ENCODE assay signal across 12 cellular contexts in genomic region chr14:51780741-51781140, GRCh38.
A peak's percentile ranks its signal among the peaks of the same experiment; 100 is the strongest.
DNase-seq lines count a peak whose midpoint lies in the region; ATAC-seq, FAIRE-seq and TF ChIP-seq lines count a peak whose summit lies in the region.
"Had no signal": no experiment of that assay in that cellular context is flagged by ENCODE, and none has a peak within 500 bp of the region (broad histone marks: within the 10 kb centered on the region; RNA-seq: fewer than 3 reads in every experiment).

No MANE protein-coding gene starts in this region.

- no peaks in the 10 kb centered on the region for H3K9me1 ChIP-seq in IMR-90 (ENCODE audit: insufficient read depth, low read length)

- no peak for TF ChIP-seq POLR2A in IMR-90 (IDR thresholded peaks at IDR 0.05; ENCODE audit: low read depth, low read length)
- no peak for TF ChIP-seq POLR2A in GM12878 (IDR thresholded peaks at IDR 0.05; ENCODE audit: low read depth, low read length)

- no peak overlapping the region for H2AFZ ChIP-seq in IMR-90 (replicated peaks; ENCODE audit: low read length, poor library complexity)
- H2AFZ ChIP-seq in GM12878 (ENCODE audit: control insufficient read depth, low read depth, low read length) = no peak overlapping the region

- H4K91ac ChIP-seq in IMR-90 (ENCODE audit: insufficient read depth, low read depth, low read length) = no peak overlapping the region

- H2BK15ac ChIP-seq in IMR-90 (ENCODE audit: low read depth, low read length) = no peak overlapping the region

- DNase-seq in AG10803 (ENCODE audit: low read depth) = peak; percentile 25
- peak; percentile 42 for DNase-seq in IMR-90
- DNase-seq in GM12878 (ENCODE audit: low read depth, low spot score) = no peak
- DNase-seq in islet precursor cell = peak; percentile 63
- no peak for DNase-seq in activated effector memory CD4-positive, alpha-beta T cell treated with Interleukin-2 at 50 U/mL for 16 hours
- DNase-seq in DMS 273 treated with DMSO at 0.1 percent for 48 hours (lab: John Stamatoyannopoulos, UW) = no peak
- no peak for DNase-seq in naive thymus-derived CD8-positive, alpha-beta T cell

- no peak overlapping the region for H3K27ac ChIP-seq in IMR-90 (ENCODE audit: insufficient read depth, low read length)
- no peak overlapping the region for H3K27ac ChIP-seq in GM12878 (ENCODE audit: control insufficient read depth, insufficient read depth)
- H3K27ac ChIP-seq: BLaER1 treated with 17β-estradiol and CSF1 and Interleukin-3, amounts not matched to agents 10 nM and 100 nM had no signal

- H3K36me3 ChIP-seq in IMR-90 (ENCODE audit: control insufficient read depth, insufficient read depth, low read length) (no peaks in the 10 kb centered on the region), GM12878 (ENCODE audit: control insufficient read depth in 2 of 2, insufficient read depth in 2 of 2, low read length in 1 of 2) (no peaks in the 10 kb centered on the region)

- no peak overlapping the region for H3K4ac ChIP-seq in IMR-90 (ENCODE audit: low read depth, low read length)

- no peak overlapping the region for H3K4me3 ChIP-seq in AG10803 (ENCODE audit: low read length)
- no peak overlapping the region for H3K4me3 ChIP-seq in IMR-90 (ENCODE audit: insufficient read depth, low read depth, low read length)
- H3K4me3 ChIP-seq in GM12878 = no peak overlapping the region
- H3K4me3 ChIP-seq: BLaER1 treated with 17β-estradiol and CSF1 and Interleukin-3, amounts not matched to agents 10 nM and 100 nM had no signal

- SMC1A ChIA-PET in GM12878 (lab: Charles Lee; ENCODE audit: uncharacterized antibody, unreplicated experiment) = interaction anchor here (1.0 to 4.0 kb wide), 4 partner anchors 196 to 741 kb away, joined by 3 to 25 read pairs (median 4); no protein-coding TSS in a partner anchor

- H3K4me3 Mint-ChIP-seq in naive thymus-derived CD8-positive, alpha-beta T cell = no peak overlapping the region
- H3K4me3 Mint-ChIP-seq: dendritic cell treated with granulocyte-macrophage colony-stimulating factor and Interleukin-4, amounts not matched to agents 40 ng/mL and 50 ng/mL, for 4 days had no signal

- H3K4me1 Mint-ChIP-seq in naive thymus-derived CD8-positive, alpha-beta T cell = peaks cover 9 to 24% (median 19%) of the 10 kb centered on the region in 4 donors

- no peaks in the 10 kb centered on the region for H4K20me1 ChIP-seq in IMR-90 (ENCODE audit: insufficient read depth, low read length)
- no peaks in the 10 kb centered on the region for H4K20me1 ChIP-seq in GM12878 (ENCODE audit: control insufficient read depth, insufficient read depth)
- H4K20me1 ChIP-seq: BLaER1 treated with 17β-estradiol and CSF1 and Interleukin-3, amounts not matched to agents 10 nM and 100 nM had no signal

- CTCF ChIA-PET in IMR-90 (lab: Yijun Ruan, JAX) (interaction anchor here (0.6 to 2.8 kb wide), 2 partner anchors 127 to 499 kb away, joined by 3 to 12 read pairs; no protein-coding TSS in a partner anchor), GM12878 (lab: Yijun Ruan, JAX) (interaction anchor here (0.6 to 6.3 kb wide), 14 partner anchors 9 to 623 kb away, joined by 3 to 75 read pairs (median 4); no protein-coding TSS in a partner anchor)

- no peak overlapping the region for H2BK120ac ChIP-seq in IMR-90 (ENCODE audit: low read depth, low read length)

- H2AK5ac ChIP-seq in IMR-90 (ENCODE audit: low read depth, low read length) = no peak overlapping the region

- no peaks in the 10 kb centered on the region for H3K79me2 ChIP-seq in GM12878 (ENCODE audit: control insufficient read depth, insufficient read depth, low read length)

- no peak overlapping the region for H3K18ac ChIP-seq in IMR-90 (ENCODE audit: low read depth, low read length)

- POLR2A ChIA-PET in IMR-90 (lab: Charles Lee; ENCODE audit: unreplicated experiment) = no interaction called here
- POLR2A ChIA-PET in GM12878 (lab: Charles Lee) = no interaction called here
- POLR2A ChIA-PET in naive thymus-derived CD8-positive, alpha-beta T cell (lab: Charles Lee) = interaction anchor here (0.6 kb wide), 1 partner anchor 207 kb away, joined by 3 read pairs; no protein-coding TSS in a partner anchor

- H2BK5ac ChIP-seq in IMR-90 (ENCODE audit: low read depth, low read length, poor library complexity, severe bottlenecking) = no peak overlapping the region

- dilution Hi-C loops in IMR-90 (cut with HindIII; ENCODE audit: low sequenced_read_pairs, unreplicated experiment) = no loop called here

- H3K36me3 Mint-ChIP-seq in naive thymus-derived CD8-positive, alpha-beta T cell = peaks cover 0 to 10% (median 7%) of the 10 kb centered on the region in 3 donors

- TF ChIP-seq RAD21 in IMR-90 (IDR thresholded peaks at IDR 0.05; ENCODE audit: low read length) = no peak
- TF ChIP-seq RAD21 in GM12878 (IDR thresholded peaks at IDR 0.05; ENCODE audit: insufficient read depth, low read depth, low read length) = no peak

- H2BK20ac ChIP-seq in IMR-90 (ENCODE audit: low read depth, low read length) = no peak overlapping the region

- H3K56ac ChIP-seq in IMR-90 (ENCODE audit: extremely low read depth, insufficient read depth, low read length) = no peak overlapping the region

- no peaks in the 10 kb centered on the region for H3K27me3 ChIP-seq in IMR-90 (ENCODE audit: control insufficient read depth, insufficient read depth, low read length)
- no peaks in the 10 kb centered on the region for H3K27me3 ChIP-seq in GM12878 (replicated peaks in 1 of 2; ENCODE audit: control insufficient read depth in 2 of 2, insufficient read depth in 2 of 2, low read length in 1 of 2)
- H3K27me3 ChIP-seq: BLaER1 treated with 17β-estradiol and CSF1 and Interleukin-3, amounts not matched to agents 10 nM and 100 nM had no signal

- H3K9me3 Mint-ChIP-seq in naive thymus-derived CD8-positive, alpha-beta T cell = peaks cover 0 to 13% (median 7%) of the 10 kb centered on the region in 9 donors

- BruUV-seq in IMR-90 (replicated peaks; lab: Mats Ljungman, UMichigan) (no TSS peak), GM12878 (replicated peaks; lab: Mats Ljungman, UMichigan) (no TSS peak)

- H3K27me3 Mint-ChIP-seq in naive thymus-derived CD8-positive, alpha-beta T cell = peaks cover 3 to 18% (median 14%) of the 10 kb centered on the region in 5 donors

- no peak overlapping the region for H3K23ac ChIP-seq in IMR-90 (ENCODE audit: low read depth, low read length)

- no CpG with 5 or more reads among the region's 6 CpGs for WGBS in IMR-90 (ENCODE audit: extremely low coverage in 2 of 2, insufficient read length in 1 of 2), 2 experiments
- 58% methylated on average over 6 of the region's 6 CpGs for WGBS in GM12878 (ENCODE audit: insufficient coverage, insufficient replicate concordance, low lambda C conversion rate, missing lambda C conversion rate)

- H3K4me2 ChIP-seq in IMR-90 (ENCODE audit: low read depth, low read length) = no peak overlapping the region
- H3K4me2 ChIP-seq in GM12878 (ENCODE audit: control insufficient read depth, insufficient read depth) = no peak overlapping the region

- intact Hi-C loops in IMR-90 (cut with micrococcal nuclease) (loop anchor here (1.0 to 2.0 kb wide), 3 partner anchors 199 to 497 kb away; no protein-coding TSS in a partner anchor), GM12878 (cut with micrococcal nuclease; ENCODE audit: unreplicated experiment) (loop anchor here (1.0 to 5.0 kb wide), 2 partner anchors 82 to 199 kb away; partner anchors contain the start of gene GNG2)

- H4K8ac ChIP-seq in IMR-90 (ENCODE audit: low read depth in 2 of 2, low read length in 2 of 2) = no peak overlapping the region

- no peak for FAIRE-seq in GM12878 (lab: Jason Lieb, UNC)
- FAIRE-seq: frontal cortex, islet of Langerhans had no signal

- no peak for TF ChIP-seq EP300 in GM12878 (IDR thresholded peaks at IDR 0.05; ENCODE audit: borderline replicate concordance in 1 of 2, control insufficient read depth in 1 of 2, low read depth in 2 of 2, low read length in 2 of 2)

- TF ChIP-seq CTCF in AG10803 (conservative IDR thresholded peaks at IDR 0.05; ENCODE audit: low read length) = no peak
- TF ChIP-seq CTCF in IMR-90 (conservative IDR thresholded peaks at IDR 0.05; ENCODE audit: low read depth, low read length) = no peak
- no peak for TF ChIP-seq CTCF in GM12878 (IDR thresholded peaks at IDR 0.05 in 2 of 3, conservative IDR thresholded peaks at IDR 0.05 in 1 of 3; ENCODE audit: control insufficient read depth in 2 of 3, extremely low read depth in 1 of 3, insufficient read depth in 1 of 3, low read depth in 3 of 3, low read length in 3 of 3)

- H3K9ac ChIP-seq in IMR-90 (ENCODE audit: low read depth, low read length) = no peak overlapping the region
- H3K9ac ChIP-seq in GM12878 (ENCODE audit: control insufficient read depth, insufficient read depth, low read length) = no peak overlapping the region
- H3K9ac ChIP-seq: BLaER1 treated with 17β-estradiol and CSF1 and Interleukin-3, amounts not matched to agents 10 nM and 100 nM had no signal

- H3K27ac Mint-ChIP-seq in naive thymus-derived CD8-positive, alpha-beta T cell = peak overlapping the region in 1 of 10 donors; percentile 54
- H3K27ac Mint-ChIP-seq: dendritic cell treated with granulocyte-macrophage colony-stimulating factor and Interleukin-4, amounts not matched to agents 40 ng/mL and 50 ng/mL, for 4 days had no signal

- H3K9me3 ChIP-seq in IMR-90 (ENCODE audit: control insufficient read depth, insufficient read depth, low read length) (peaks cover 2% of the 10 kb centered on the region), GM12878 (replicated peaks; ENCODE audit: control insufficient read depth, insufficient read depth, low read length) (no peaks in the 10 kb centered on the region)

- in situ Hi-C loops in IMR-90 (cut with MboI; ENCODE audit: low sequenced_read_pairs) (loop anchor here (10.0 kb wide), 1 partner anchor 194 kb away; no protein-coding TSS in a partner anchor), GM12878 (cut with MboI) (no loop called here)

- H2AK9ac ChIP-seq in IMR-90 (replicated peaks; ENCODE audit: low read depth, low read length, poor library complexity) = no peak overlapping the region

- H3K4me1 ChIP-seq in IMR-90 (ENCODE audit: control insufficient read depth, insufficient read depth, low read length) (peaks cover 2% of the 10 kb centered on the region; the same call in 1 of the 2 replicates), GM12878 (ENCODE audit: control insufficient read depth, insufficient read depth, low read length) (no peaks in the 10 kb centered on the region)

- H3K14ac ChIP-seq in IMR-90 (replicated peaks; ENCODE audit: low read depth, low read length) = no peak overlapping the region

- ATAC-seq in IMR-90 (ENCODE audit: low read depth) = peak; percentile 49
- no peak; the same call in 2 of the 3 replicates for ATAC-seq in GM12878
- no peak for ATAC-seq in activated CD4-positive, CD25-positive, alpha-beta regulatory T cell treated with anti-CD3 and anti-CD28 coated beads, Interleukin-2, amount 50 U/mL, for 24 hours
- no peak for ATAC-seq in naive thymus-derived CD8-positive, alpha-beta T cell

- H3K79me1 ChIP-seq in IMR-90 (ENCODE audit: low read depth in 1 of 2, low read length in 2 of 2) = no peaks in the 10 kb centered on the region; a peak in 1 of 4 replicates

- RAD21 ChIA-PET in GM12878 (lab: Charles Lee; ENCODE audit: unreplicated experiment) = interaction anchor here (0.9 kb wide), 2 partner anchors 66 to 497 kb away, joined by 3 read pairs; no protein-coding TSS in a partner anchor

- no peak overlapping the region for H4K5ac ChIP-seq in IMR-90 (ENCODE audit: low read depth, low read length)

TF ChIP-seq in GM12878, 131 proteins besides CTCF, POLR2A, EP300 and RAD21 (continues in another document):
- no peak for TF ChIP-seq FOXM1 (IDR thresholded peaks at IDR 0.05; ENCODE audit: low read depth, low read length)
- no peak for TF ChIP-seq SMAD1 (IDR thresholded peaks at IDR 0.05; ENCODE audit: low read depth, partially characterized antibody)

Comparison
In these comparisons a context has a peak if more than half of its experiments do, and no peak if none do; other contexts are left out.
1. DNase-seq: peak in AG10803 (single experiment), IMR-90 (single experiment) and islet precursor cell (single experiment); none in GM12878 (single experiment), activated effector memory CD4-positive, alpha-beta T cell treated with Interleukin-2 at 50 U/mL for 16 hours (single experiment), DMS 273 treated with DMSO at 0.1 percent for 48 hours (single experiment) and naive thymus-derived CD8-positive, alpha-beta T cell (0 of 10).